In the genomic region with DNA sequence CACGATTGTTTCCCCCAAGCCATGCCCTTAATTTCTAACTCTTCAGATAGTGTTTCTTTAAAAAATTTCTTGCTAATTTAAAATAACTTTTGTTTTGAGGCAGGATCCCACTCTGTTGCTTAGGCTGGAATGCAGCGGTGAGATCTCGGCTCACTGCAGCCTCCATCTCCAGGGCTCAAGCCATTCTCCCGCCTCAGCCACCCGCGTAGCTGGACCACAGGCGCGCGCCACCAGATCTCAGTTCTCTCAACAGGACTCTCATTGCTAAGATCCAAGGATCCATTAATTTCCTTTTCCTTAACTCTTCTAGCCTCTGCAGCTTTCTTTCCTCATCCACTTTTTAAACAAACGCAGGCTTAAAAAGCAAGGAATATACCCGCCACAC, we compare ENCODE assay signal across 8 cellular contexts. TPM values are rescaled to one million over a fixed set of nuclear protein-coding genes. Genes with fewer than 3 reads are reported as not detected.
DNase-seq lines count a peak whose midpoint lies in the region; ATAC-seq and TF ChIP-seq lines count a peak whose summit lies in the region.

No MANE protein-coding gene starts in this region.

- no peak for TF ChIP-seq POLR2A in Peyer's patch (IDR thresholded peaks at IDR 0.05)

- H3K4me1 Mint-ChIP-seq in osteocyte (ENCODE audit: unreplicated experiment) = peaks cover 40% of the 10 kb centered on the region

- peaks cover 0 to 11% (median 0%) of the 10 kb centered on the region in 3 donors for H3K36me3 ChIP-seq in Peyer's patch

- peak overlapping the region; percentile 100 for H3K4me3 Mint-ChIP-seq in osteocyte (ENCODE audit: unreplicated experiment)

- TF ChIP-seq CTCF in Peyer's patch (IDR thresholded peaks at IDR 0.05) (no peak), osteocyte (IDR thresholded peaks at IDR 0.05) (no peak)

- ATAC-seq in GM18858 (IDR thresholded peaks at IDR 0.05; ENCODE audit: unreplicated experiment) (peak; percentile 26), HG02623 (IDR thresholded peaks at IDR 0.05; ENCODE audit: unreplicated experiment) (peak; percentile 39), esophagus mucosa (peak; percentile 5)

- no peaks in the 10 kb centered on the region for H3K27me3 Mint-ChIP-seq in osteocyte (ENCODE audit: unreplicated experiment)

- H3K27ac Mint-ChIP-seq in osteocyte (ENCODE audit: unreplicated experiment) = peak overlapping the region; percentile 96

- H3K27ac ChIP-seq in Peyer's patch = peak overlapping the region; percentile 87 to 95 (median 94)

- H3K9me3 ChIP-seq in Peyer's patch = no peaks in the 10 kb centered on the region

- DNase-seq in Peyer's patch (no peak), osteocyte (ENCODE audit: extremely low spot score, unreplicated experiment) (no peak), NCI-H2081 treated with DMSO at 0.1 percent for 48 hours (lab: John Stamatoyannopoulos, UW) (no peak), NK-92 (lab: John Stamatoyannopoulos, UW; ENCODE audit: unreplicated experiment) (no peak), NCI-H226 (no peak)

- no peaks in the 10 kb centered on the region for H3K9me3 Mint-ChIP-seq in osteocyte (ENCODE audit: unreplicated experiment)

- H3K27me3 ChIP-seq in Peyer's patch = no peaks in the 10 kb centered on the region

- peak overlapping the region; percentile 78 to 96 (median 87) for H3K4me3 ChIP-seq in Peyer's patch

- peaks cover 5% of the 10 kb centered on the region for H3K36me3 Mint-ChIP-seq in osteocyte (ENCODE audit: unreplicated experiment)

- peaks cover 0 to 28% (median 12%) of the 10 kb centered on the region in 4 donors for H3K4me1 ChIP-seq in Peyer's patch

RNA-seq across cellular contexts. Expression of a gene that starts 0.3 kb away (rescaled TPM):
- total RNA-seq in Peyer's patch (10 to 100 TPM; 22.3 to 33.8 (median 27.3) TPM), esophagus mucosa (16.0 TPM), osteocyte (30.9 and 37.8 TPM in 2 replicates)

RNA-seq across cellular contexts. Expression of a gene that starts 42.3 kb away (rescaled TPM):
- total RNA-seq in Peyer's patch (100 to 1,000 TPM in 1 of 4 donors, 10 to 100 TPM in 3; 33.8 to 130 (median 69.0) TPM), esophagus mucosa (7.7 TPM), osteocyte (23.5 and 25.2 TPM in 2 replicates)

RNA-seq across cellular contexts. Expression of a gene that starts 42.5 kb away (rescaled TPM):
- total RNA-seq in Peyer's patch (100 to 1,000 TPM in 3 of 4 donors, 10 to 100 TPM in 1; 72.7 to 183 (median 108) TPM), esophagus mucosa (70.3 TPM), osteocyte (82.6 and 84.2 TPM in 2 replicates)
